Comparison of ENCODE assay signal across 11 cellular contexts in the genomic region with DNA sequence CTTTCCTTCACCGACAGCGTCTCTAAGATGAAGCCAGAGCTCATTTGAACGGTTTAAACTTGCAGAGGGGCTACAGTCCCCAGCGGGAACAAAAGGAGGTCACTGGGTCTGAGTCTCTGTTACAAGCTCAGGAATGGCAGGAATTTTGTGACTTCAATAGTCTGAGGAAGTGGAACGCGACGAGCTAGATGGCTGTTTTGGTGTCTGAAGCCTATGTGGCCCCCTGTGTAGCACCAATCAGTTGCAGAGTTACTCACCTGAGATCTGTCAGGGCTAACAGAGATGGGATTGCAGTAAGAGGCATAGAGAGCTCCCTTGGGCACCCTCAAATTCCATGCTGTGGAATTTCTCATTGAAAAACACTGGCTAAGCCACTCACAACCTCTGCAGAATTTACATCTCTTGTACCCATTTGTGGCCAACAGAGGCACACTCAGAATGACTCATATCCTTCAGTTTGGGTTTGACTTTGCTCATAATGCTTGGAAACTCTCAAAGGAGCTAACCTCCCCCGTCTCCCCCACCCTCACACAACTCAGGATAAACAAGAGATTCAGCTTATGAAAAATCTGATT. TPM values are rescaled to one million over a fixed set of nuclear protein-coding genes. Genes with fewer than 3 reads are reported as not detected.
DNase-seq lines count a peak whose midpoint lies in the region; ATAC-seq and TF ChIP-seq lines count a peak whose summit lies in the region.
"Had no signal": no experiment of that assay in that cellular context is flagged by ENCODE, and none has a peak within 500 bp of the region (broad histone marks: within the 10 kb centered on the region; RNA-seq: fewer than 3 reads in every experiment).

No MANE protein-coding gene starts in this region.

- intact Hi-C loops in spleen (cut with DNase I; ENCODE audit: low total_unique reads), result loop anchor here (5.0 kb wide), 1 partner anchor 59 kb away; no protein-coding TSS in a partner anchor

- H3K27me3 Mint-ChIP-seq in neural crest cell (ENCODE audit: low read depth), result no peaks in the 10 kb centered on the region

- no peaks in the 10 kb centered on the region for H3K9me3 Mint-ChIP-seq in neural crest cell

- no peaks in the 10 kb centered on the region for H4K20me1 ChIP-seq in BLaER1 treated with 17β-estradiol and CSF1 and Interleukin-3, amounts not matched to agents 10 nM and 100 nM

- H3K4me1 Mint-ChIP-seq in neural crest cell, result peaks cover 49% of the 10 kb centered on the region

- no peak overlapping the region for H3K9ac ChIP-seq in BLaER1 treated with 17β-estradiol and CSF1 and Interleukin-3, amounts not matched to agents 10 nM and 100 nM
- H3K9ac ChIP-seq in HUES64 (ENCODE audit: low read depth, low read length), result peak overlapping the region; percentile 37; the same call in 1 of the 2 replicates

- 5% methylated on average over 8 of the region's 8 CpGs for WGBS in HUES64
- WGBS in spleen, 5 donors, result 54 to 60% (median 58%) methylated on average over 8 of the region's 8 CpGs
- 39 to 57% methylated on average over 8 of the region's 8 CpGs for WGBS in upper lobe of left lung, 2 donors

- no peak for TF ChIP-seq POLR2A in spleen (IDR thresholded peaks at IDR 0.05)
- no peak for TF ChIP-seq POLR2A in upper lobe of left lung (IDR thresholded peaks at IDR 0.05)

- no peak for TF ChIP-seq CTCF in neural crest cell (conservative IDR thresholded peaks at IDR 0.05)
- no peak for TF ChIP-seq CTCF in spleen (IDR thresholded peaks at IDR 0.05 in 8 of 11, conservative IDR thresholded peaks at IDR 0.05 in 3 of 11)
- TF ChIP-seq CTCF in upper lobe of left lung (IDR thresholded peaks at IDR 0.05), result no peak

- DNase-seq in astrocyte of the hippocampus (ENCODE audit: low read depth, low spot score) (peak; percentile 69), neural crest cell (ENCODE audit: low read depth, low spot score) (peak; percentile 23), NCI-H526 treated with DMSO at 0.1 percent for 48 hours (lab: John Stamatoyannopoulos, UW) (no peak), spleen (no peak), upper lobe of left lung (no peak)
- DNase-seq: DMS79, NCI-H187, ovary had no signal

- peak overlapping the region in 7 of 11 experiments; percentile 21 to 55 (median 36); a peak in 14 of 22 replicates for H3K4me2 ChIP-seq in BLaER1 treated with 17β-estradiol and CSF1 and Interleukin-3, amounts not matched to agents 10 nM and 100 nM

- H3K27ac Mint-ChIP-seq in neural crest cell (ENCODE audit: unreplicated experiment), result peak overlapping the region; percentile 81

- ATAC-seq in upper lobe of left lung (ENCODE audit: low FRiP score in 2 of 2), result no peak
- ATAC-seq in HG03520 (IDR thresholded peaks at IDR 0.05; ENCODE audit: unreplicated experiment), result no peak

- peak overlapping the region; percentile 70 for H3K4me3 Mint-ChIP-seq in neural crest cell

- TF ChIP-seq EP300 in upper lobe of left lung (IDR thresholded peaks at IDR 0.05), result no peak

- no peaks in the 10 kb centered on the region for H3K9me3 ChIP-seq in BLaER1 treated with 17β-estradiol and CSF1 and Interleukin-3, amounts not matched to agents 10 nM and 100 nM (replicated peaks in 1 of 11)
- H3K9me3 ChIP-seq in HUES64 (ENCODE audit: insufficient read depth, low read depth, low read length), result no peaks in the 10 kb centered on the region
- H3K9me3 ChIP-seq in spleen, result no peaks in the 10 kb centered on the region
- no peaks in the 10 kb centered on the region for H3K9me3 ChIP-seq in upper lobe of left lung
- H3K9me3 ChIP-seq: ovary had no signal

- H3K27me3 ChIP-seq in BLaER1 treated with 17β-estradiol and CSF1 and Interleukin-3, amounts not matched to agents 10 nM and 100 nM, result no peaks in the 10 kb centered on the region
- H3K27me3 ChIP-seq in HUES64 (ENCODE audit: insufficient read depth, low read length) (peaks cover 20% of the 10 kb centered on the region; the same call in 1 of the 2 replicates), spleen (replicated peaks in 1 of 7) (peaks cover 0 to 5% (median 0%) of the 10 kb centered on the region in 7 donors), upper lobe of left lung (no peaks in the 10 kb centered on the region)
- H3K27me3 ChIP-seq: ovary had no signal

- no peak overlapping the region for H3K4me3 ChIP-seq in BLaER1 treated with 17β-estradiol and CSF1 and Interleukin-3, amounts not matched to agents 10 nM and 100 nM
- H3K4me3 ChIP-seq in HUES64 (ENCODE audit: low read length), result peak overlapping the region; percentile 7
- no peak overlapping the region for H3K4me3 ChIP-seq in spleen
- no peak overlapping the region for H3K4me3 ChIP-seq in upper lobe of left lung
- H3K4me3 ChIP-seq: ovary had no signal

- no peak overlapping the region for H3K27ac ChIP-seq in BLaER1 treated with 17β-estradiol and CSF1 and Interleukin-3, amounts not matched to agents 10 nM and 100 nM
- H3K27ac ChIP-seq in HUES64 (ENCODE audit: low read depth, low read length) (peak overlapping the region; percentile 42; the same call in 1 of the 2 replicates), spleen (no peak overlapping the region), upper lobe of left lung (no peak overlapping the region)
- H3K27ac ChIP-seq: ovary had no signal

- no peaks in the 10 kb centered on the region for H3K36me3 Mint-ChIP-seq in neural crest cell (ENCODE audit: low read depth)

- H3K4me1 ChIP-seq in BLaER1 treated with 17β-estradiol and CSF1 and Interleukin-3, amounts not matched to agents 10 nM and 100 nM, result peaks cover 0 to 40% (median 15%) of the 10 kb centered on the region in 10 experiments; a peak in 16 of 20 replicates
- H3K4me1 ChIP-seq in HUES64 (ENCODE audit: insufficient read depth, low read length) (peaks cover 36% of the 10 kb centered on the region), spleen (peaks cover 0 to 5% (median 0%) of the 10 kb centered on the region in 6 donors), upper lobe of left lung (no peaks in the 10 kb centered on the region)

- H3K36me3 ChIP-seq in BLaER1 treated with 17β-estradiol and CSF1 and Interleukin-3, amounts not matched to agents 10 nM and 100 nM, result no peaks in the 10 kb centered on the region
- H3K36me3 ChIP-seq in HUES64 (ENCODE audit: insufficient read depth, low read length) (no peaks in the 10 kb centered on the region), spleen (no peaks in the 10 kb centered on the region), upper lobe of left lung (no peaks in the 10 kb centered on the region)
- H3K36me3 ChIP-seq: ovary had no signal

RNA-seq across cellular contexts. Expression of a gene that starts 7.1 kb away (rescaled TPM):
- not detected for polyA plus RNA-seq in HUES64 (2013, experiment 1 of 2)
- not detected for polyA plus RNA-seq in HUES64 (2013, experiment 2 of 2)
- not detected in 2 replicates for total RNA-seq in neural crest cell
- total RNA-seq in spleen, result not detected
- not detected for polyA plus RNA-seq in spleen
- under 1 TPM in 3 of 6 donors, not detected in 3; 0.30 to 0.89 (median 0.46) TPM for total RNA-seq in upper lobe of left lung

Comparison
In these comparisons a context has a peak if more than half of its experiments do, and no peak if none do; other contexts are left out.
1. DNase-seq: peak in astrocyte of the hippocampus (single experiment) and neural crest cell (single experiment); none in NCI-H526 treated with DMSO at 0.1 percent for 48 hours (single experiment), spleen (single experiment) and upper lobe of left lung (0 of 2).